In the genomic region with DNA sequence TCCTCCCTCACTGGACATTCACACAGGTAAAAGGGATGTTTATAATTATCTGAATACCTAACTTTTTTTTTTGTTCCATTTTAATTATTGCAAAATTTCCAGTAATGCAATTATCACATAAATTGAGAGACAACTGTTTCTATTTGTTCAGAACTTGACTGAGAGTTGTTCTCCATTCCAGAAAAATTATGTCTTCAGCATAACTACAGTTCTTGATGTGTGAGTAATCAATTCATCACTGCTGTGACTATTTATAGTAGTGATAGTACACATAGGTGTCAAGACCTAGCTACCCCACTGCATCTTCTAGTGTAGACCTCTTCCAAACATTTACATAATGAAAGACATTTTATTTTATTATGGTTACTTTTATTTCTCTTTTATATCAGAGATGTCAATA, we compare ENCODE assay signal across 24 cellular contexts.
A peak's percentile ranks its signal among the peaks of the same experiment; 100 is the strongest.
DNase-seq lines count a peak whose midpoint lies in the region; ATAC-seq and TF ChIP-seq lines count a peak whose summit lies in the region.
"Had no signal": no experiment of that assay in that cellular context is flagged by ENCODE, and none has a peak within 500 bp of the region (broad histone marks: within the 10 kb centered on the region; RNA-seq: fewer than 3 reads in every experiment).

No MANE protein-coding gene starts in this region.

- H3K36me3 ChIP-seq in RWPE2 (ENCODE audit: low read depth), result no peaks in the 10 kb centered on the region
- H3K36me3 ChIP-seq: cardiac muscle cell, sigmoid colon, vagina had no signal

- TF ChIP-seq CTCF in RWPE2 (IDR thresholded peaks at IDR 0.05; ENCODE audit: poor library complexity, severe bottlenecking), result no peak

- no peak overlapping the region for H3K4me3 ChIP-seq in RWPE2 (ENCODE audit: severe bottlenecking)
- H3K4me3 ChIP-seq: cardiac muscle cell, dorsolateral prefrontal cortex, mucosa of descending colon, sigmoid colon, vagina had no signal

- H3K4me1 ChIP-seq in RWPE2 (ENCODE audit: insufficient read depth, poor library complexity, severe bottlenecking), result peaks cover 13% of the 10 kb centered on the region

- H3K27me3 ChIP-seq in RWPE2 (ENCODE audit: insufficient read depth, poor library complexity, severe bottlenecking), result no peaks in the 10 kb centered on the region
- H3K27me3 ChIP-seq: cardiac muscle cell, dorsolateral prefrontal cortex, sigmoid colon, vagina had no signal

- peak; percentile 59 for DNase-seq in EH (ENCODE audit: low read depth)
- DNase-seq in HCEC 1CT, result peak; percentile 61
- no peak for DNase-seq in RWPE2 (ENCODE audit: low spot score)
- peak; percentile 47 for DNase-seq in kidney glomerular epithelial cell (lab: John Stamatoyannopoulos, UW)
- no peak for DNase-seq in NK-92 treated with Interleukin-12 subunit alpha and Interleukin-12 subunit beta, amount 100 ng/mL, for 24 hours (lab: John Stamatoyannopoulos, UW)
- DNase-seq in T-helper 2 cell, result no peak
- DNase-seq in NCI-H128 (lab: John Stamatoyannopoulos, UW; ENCODE audit: unreplicated experiment), result no peak
- DNase-seq: activated CD4-positive, alpha-beta T cell treated with anti-CD3 and anti-CD28 coated beads, Interleukin-2, amount 50 U/mL, for 1 hour; activated CD8-positive, alpha-beta memory T cell treated with anti-CD3 and anti-CD28 coated beads, Interleukin-2, amount 50 U/mL, for 4 hours; activated effector memory CD4-positive, alpha-beta T cell treated with Interleukin-2 at 50 U/mL for 16 hours; CD4-positive, alpha-beta memory T cell; DMS 273 treated with DMSO at 0.1 percent for 48 hours; dorsolateral prefrontal cortex; GDM1; H7; mucosa of descending colon; NCI-H146; NCI-H2171; NCI-H526 treated with DMSO at 0.1 percent for 48 hours; SHP77 treated with DMSO at 0.1 percent for 48 hours; sigmoid colon; T-helper 1 cell had no signal

- H3K27ac ChIP-seq in RWPE2 (ENCODE audit: poor library complexity, severe bottlenecking), result peak overlapping the region; percentile 73
- H3K27ac ChIP-seq: cardiac muscle cell, dorsolateral prefrontal cortex, sigmoid colon, vagina had no signal

- ATAC-seq in RWPE2 (ENCODE audit: low read depth), result peak; percentile 93
- ATAC-seq: mucosa of descending colon had no signal

- no peaks in the 10 kb centered on the region for H3K9me3 ChIP-seq in RWPE2 (ENCODE audit: severe bottlenecking)
- H3K9me3 ChIP-seq: mucosa of descending colon, sigmoid colon, vagina had no signal

Comparison
In these comparisons a context has a peak if more than half of its experiments do, and no peak if none do; other contexts are left out.
1. DNase-seq: peak in EH (single experiment), HCEC 1CT (single experiment) and kidney glomerular epithelial cell (single experiment); none in RWPE2 (single experiment), NK-92 treated with Interleukin-12 subunit alpha and Interleukin-12 subunit beta, amount 100 ng/mL, for 24 hours (single experiment), T-helper 2 cell (0 of 5) and NCI-H128 (single experiment).